ENCODE assay signal across 15 cellular contexts in genomic region chr9:70475211-70475610, GRCh38.
DNase-seq lines count a peak whose midpoint lies in the region; ATAC-seq and TF ChIP-seq lines count a peak whose summit lies in the region.
"Had no signal": no experiment of that assay in that cellular context is flagged by ENCODE, and none has a peak within 500 bp of the region (broad histone marks: within the 10 kb centered on the region; RNA-seq: fewer than 3 reads in every experiment).

No MANE protein-coding gene starts in this region.

- TF ChIP-seq POLR2A in heart left ventricle (IDR thresholded peaks at IDR 0.05) = no peak

- no peak overlapping the region for H3K4me3 ChIP-seq in heart left ventricle
- no peak overlapping the region for H3K4me3 ChIP-seq in heart right ventricle
- no peak overlapping the region for H3K4me3 ChIP-seq in trophoblast cell (ENCODE audit: low read depth, low read length)
- H3K4me3 ChIP-seq in endodermal cell (ENCODE audit: low read length) = no peak overlapping the region

- DNase-seq in heart left ventricle = no peak
- DNase-seq in cardiac septum (ENCODE audit: low spot score) = no peak
- no peak for DNase-seq in heart right ventricle
- DNase-seq in osteocyte (ENCODE audit: extremely low spot score, unreplicated experiment) = no peak
- no peak for DNase-seq in trophoblast cell
- no peak for DNase-seq in substantia nigra (lab: John Stamatoyannopoulos, UW)
- DNase-seq in endodermal cell = no peak
- no peak for DNase-seq in activated CD4-positive, alpha-beta T cell treated with anti-CD3 and anti-CD28 coated beads, Interleukin-2, amount 10 ng/mL, durations not matched to agents 7 days and 5 days
- DNase-seq: activated naive CD4-positive, alpha-beta T cell; COR-L47; NCI-H187; NCI-H526 treated with DMSO at 0.1 percent for 48 hours had no signal

- no peak overlapping the region for H2BK120ac ChIP-seq in trophoblast cell (ENCODE audit: insufficient read depth, low read length, poor library complexity)

- ATAC-seq in heart left ventricle = peak in 1 of 4 donors; percentile 28
- ATAC-seq in heart right ventricle = peak in 2 of 8 donors; percentile 47 to 52
- ATAC-seq: HCT116 had no signal

- H2BK12ac ChIP-seq in trophoblast cell (ENCODE audit: low read length) = no peak overlapping the region

- no peak overlapping the region for H4K91ac ChIP-seq in trophoblast cell (ENCODE audit: low read depth, low read length)

- no peak overlapping the region for H2AK5ac ChIP-seq in trophoblast cell (ENCODE audit: low read length)

- H3K9ac ChIP-seq in trophoblast cell (ENCODE audit: low read length) = no peak overlapping the region
- no peak overlapping the region for H3K9ac ChIP-seq in endodermal cell (ENCODE audit: extremely low read depth, low read length, poor library complexity, severe bottlenecking)

- H3K14ac ChIP-seq in trophoblast cell (ENCODE audit: low read length) = no peak overlapping the region

- H3K4me3 Mint-ChIP-seq in osteocyte (ENCODE audit: unreplicated experiment) (no peak overlapping the region), endodermal cell (no peak overlapping the region)
- no peak overlapping the region for H3K4me3 Mint-ChIP-seq in activated CD4-positive, alpha-beta T cell treated with anti-CD3 and anti-CD28 coated beads, Interleukin-2, amount 10 ng/mL, durations not matched to agents 7 days and 5 days
- H3K4me3 Mint-ChIP-seq: brain; stimulated activated naive CD8-positive, alpha-beta T cell treated with anti-CD3 and anti-CD28 coated beads, Interleukin-15, Interleukin-2, amounts not matched to agents 100 ng/mL and 50 ng/mL, for 24 hours had no signal

- no peak overlapping the region for H3K23ac ChIP-seq in trophoblast cell (ENCODE audit: low read length)

- H4K8ac ChIP-seq in trophoblast cell (ENCODE audit: low read depth, low read length) = no peak overlapping the region

- no peak overlapping the region for H4K12ac ChIP-seq in trophoblast cell (ENCODE audit: low read depth, low read length)

- CTCF ChIA-PET in activated CD4-positive, alpha-beta T cell treated with anti-CD3 and anti-CD28 coated beads, Interleukin-2, amount 10 ng/mL, durations not matched to agents 7 days and 5 days (lab: Charles Lee) = no interaction called here

- H3K79me2 ChIP-seq in trophoblast cell (ENCODE audit: control insufficient read depth, insufficient read depth, low read length, poor library complexity) = no peaks in the 10 kb centered on the region

- H3K27me3 ChIP-seq in heart left ventricle = no peaks in the 10 kb centered on the region
- H3K27me3 ChIP-seq in heart right ventricle = no peaks in the 10 kb centered on the region
- no peaks in the 10 kb centered on the region for H3K27me3 ChIP-seq in trophoblast cell (ENCODE audit: insufficient read depth, low read length)
- H3K27me3 ChIP-seq in endodermal cell (ENCODE audit: control insufficient read depth, insufficient read depth, low read length, poor library complexity, severe bottlenecking) = no peaks in the 10 kb centered on the region

- H3K4me2 ChIP-seq in trophoblast cell (ENCODE audit: low read length) = no peak overlapping the region

- no peak overlapping the region for H3K4ac ChIP-seq in trophoblast cell (ENCODE audit: low read depth, low read length)

- H3K27me3 Mint-ChIP-seq in osteocyte (ENCODE audit: unreplicated experiment) = no peaks in the 10 kb centered on the region
- no peaks in the 10 kb centered on the region for H3K27me3 Mint-ChIP-seq in endodermal cell (ENCODE audit: insufficient read depth)
- H3K27me3 Mint-ChIP-seq in activated CD4-positive, alpha-beta T cell treated with anti-CD3 and anti-CD28 coated beads, Interleukin-2, amount 10 ng/mL, durations not matched to agents 7 days and 5 days = no peaks in the 10 kb centered on the region
- H3K27me3 Mint-ChIP-seq: stimulated activated naive CD8-positive, alpha-beta T cell treated with anti-CD3 and anti-CD28 coated beads, Interleukin-15, Interleukin-2, amounts not matched to agents 100 ng/mL and 50 ng/mL, for 24 hours had no signal

- WGBS in heart left ventricle, 4 donors = 23 to 29% (median 27%) methylated on average over 2 of the region's 2 CpGs
- 32 to 39% methylated on average over 2 of the region's 2 CpGs for WGBS in heart right ventricle, 2 donors
- no CpG with 5 or more reads among the region's 2 CpGs for WGBS in trophoblast cell (ENCODE audit: extremely low coverage, insufficient coverage, insufficient read length)
- WGBS in endodermal cell (ENCODE audit: insufficient coverage in 1 of 2, insufficient read length in 1 of 2), 2 experiments = 85 to 92% methylated on average over 2 of the region's 2 CpGs

- H3K9me3 ChIP-seq in heart left ventricle (no peaks in the 10 kb centered on the region), heart right ventricle (no peaks in the 10 kb centered on the region), trophoblast cell (ENCODE audit: insufficient read depth, low read depth, low read length) (no peaks in the 10 kb centered on the region), endodermal cell (ENCODE audit: control insufficient read depth, low read length) (no peaks in the 10 kb centered on the region)

- intact Hi-C loops in heart left ventricle (cut with DNase I) = loop anchor here in 2 of 10 donors (5.0 kb wide), 2 partner anchors 48 to 53 kb away; no protein-coding TSS in a partner anchor
- intact Hi-C loops in cardiac septum (cut with DNase I) = no loop called here
- intact Hi-C loops in heart right ventricle (cut with DNase I) = loop anchor here in 1 of 10 donors (5.0 kb wide), 1 partner anchor 53 kb away; no protein-coding TSS in a partner anchor

- H3K9me3 Mint-ChIP-seq in osteocyte (ENCODE audit: unreplicated experiment) (peaks cover 4% of the 10 kb centered on the region), endodermal cell (no peaks in the 10 kb centered on the region)
- peaks cover 3% of the 10 kb centered on the region for H3K9me3 Mint-ChIP-seq in activated CD4-positive, alpha-beta T cell treated with anti-CD3 and anti-CD28 coated beads, Interleukin-2, amount 10 ng/mL, durations not matched to agents 7 days and 5 days
- H3K9me3 Mint-ChIP-seq: stimulated activated naive CD8-positive, alpha-beta T cell treated with anti-CD3 and anti-CD28 coated beads, Interleukin-15, Interleukin-2, amounts not matched to agents 100 ng/mL and 50 ng/mL, for 24 hours had no signal

- H3K4me1 Mint-ChIP-seq in osteocyte (ENCODE audit: unreplicated experiment) = peaks cover 63% of the 10 kb centered on the region
- H3K4me1 Mint-ChIP-seq in endodermal cell = peaks cover 18% of the 10 kb centered on the region
- peaks cover 6% of the 10 kb centered on the region for H3K4me1 Mint-ChIP-seq in activated CD4-positive, alpha-beta T cell treated with anti-CD3 and anti-CD28 coated beads, Interleukin-2, amount 10 ng/mL, durations not matched to agents 7 days and 5 days

- H2AFZ ChIP-seq in trophoblast cell (ENCODE audit: insufficient read depth, low read length, poor library complexity) = no peak overlapping the region

- peak overlapping the region; percentile 90 for H3K27ac Mint-ChIP-seq in osteocyte (ENCODE audit: unreplicated experiment)
- no peak overlapping the region for H3K27ac Mint-ChIP-seq in endodermal cell
- H3K27ac Mint-ChIP-seq in activated CD4-positive, alpha-beta T cell treated with anti-CD3 and anti-CD28 coated beads, Interleukin-2, amount 10 ng/mL, durations not matched to agents 7 days and 5 days = no peak overlapping the region
- H3K27ac Mint-ChIP-seq: brain; stimulated activated naive CD8-positive, alpha-beta T cell treated with anti-CD3 and anti-CD28 coated beads, Interleukin-15, Interleukin-2, amounts not matched to agents 100 ng/mL and 50 ng/mL, for 24 hours had no signal

- H3K36me3 Mint-ChIP-seq in osteocyte (ENCODE audit: unreplicated experiment) (no peaks in the 10 kb centered on the region), endodermal cell (ENCODE audit: low read depth) (no peaks in the 10 kb centered on the region)
- H3K36me3 Mint-ChIP-seq in activated CD4-positive, alpha-beta T cell treated with anti-CD3 and anti-CD28 coated beads, Interleukin-2, amount 10 ng/mL, durations not matched to agents 7 days and 5 days (ENCODE audit: low read depth) = no peaks in the 10 kb centered on the region
- H3K36me3 Mint-ChIP-seq: brain had no signal

- no peak for TF ChIP-seq CTCF in heart left ventricle (IDR thresholded peaks at IDR 0.05)
- TF ChIP-seq CTCF in heart right ventricle (IDR thresholded peaks at IDR 0.05) = no peak
- TF ChIP-seq CTCF in osteocyte (IDR thresholded peaks at IDR 0.05) = no peak
- no peak for TF ChIP-seq CTCF in endodermal cell (conservative IDR thresholded peaks at IDR 0.05)

- H3K36me3 ChIP-seq in heart left ventricle = no peaks in the 10 kb centered on the region
- no peaks in the 10 kb centered on the region for H3K36me3 ChIP-seq in heart right ventricle
- H3K36me3 ChIP-seq in trophoblast cell (ENCODE audit: control insufficient read depth in 1 of 2, insufficient read depth in 2 of 2, low read length in 2 of 2) = no peaks in the 10 kb centered on the region
- no peaks in the 10 kb centered on the region for H3K36me3 ChIP-seq in endodermal cell (ENCODE audit: control insufficient read depth, insufficient read depth, low read length)

- H2BK5ac ChIP-seq in trophoblast cell (ENCODE audit: low read depth, low read length, poor library complexity) = no peak overlapping the region

- POLR2A ChIA-PET in activated CD4-positive, alpha-beta T cell treated with anti-CD3 and anti-CD28 coated beads, Interleukin-2, amount 10 ng/mL, durations not matched to agents 7 days and 5 days (lab: Charles Lee) = no interaction called here

- H3K27ac ChIP-seq in heart left ventricle (peak overlapping the region in 10 of 12 donors; percentile 20 to 95 (median 58)), heart right ventricle (peak overlapping the region in 8 of 10 donors; percentile 11 to 64 (median 54)), trophoblast cell (ENCODE audit: low read depth, low read length) (no peak overlapping the region), substantia nigra (ENCODE audit: low read depth, low read length, poor library complexity, severe bottlenecking) (no peak overlapping the region), endodermal cell (ENCODE audit: low read depth, low read length) (no peak overlapping the region)

- H3K18ac ChIP-seq in trophoblast cell (ENCODE audit: low read length) = no peak overlapping the region

- peaks cover 15 to 99% (median 55%) of the 10 kb centered on the region in 12 donors for H3K4me1 ChIP-seq in heart left ventricle
- H3K4me1 ChIP-seq in heart right ventricle = peaks cover 26 to 87% (median 68%) of the 10 kb centered on the region in 9 donors
- peaks cover 0 to 2% of the 10 kb centered on the region in 2 experiments for H3K4me1 ChIP-seq in trophoblast cell (ENCODE audit: control insufficient read depth in 1 of 2, insufficient read depth in 2 of 2, low read length in 2 of 2)
- no peaks in the 10 kb centered on the region for H3K4me1 ChIP-seq in endodermal cell (ENCODE audit: control insufficient read depth, insufficient read depth, low read length)

- H3K79me1 ChIP-seq in trophoblast cell (ENCODE audit: low read length) = no peaks in the 10 kb centered on the region

Comparison
In these comparisons a context has a peak if more than half of its experiments do, and no peak if none do; other contexts are left out.
1. H3K27ac ChIP-seq: peak in heart left ventricle (10 of 12) and heart right ventricle (8 of 10); none in trophoblast cell (single experiment), substantia nigra (single experiment) and endodermal cell (single experiment).